17 cellular contexts compared by ENCODE assay signal in the genomic region with DNA sequence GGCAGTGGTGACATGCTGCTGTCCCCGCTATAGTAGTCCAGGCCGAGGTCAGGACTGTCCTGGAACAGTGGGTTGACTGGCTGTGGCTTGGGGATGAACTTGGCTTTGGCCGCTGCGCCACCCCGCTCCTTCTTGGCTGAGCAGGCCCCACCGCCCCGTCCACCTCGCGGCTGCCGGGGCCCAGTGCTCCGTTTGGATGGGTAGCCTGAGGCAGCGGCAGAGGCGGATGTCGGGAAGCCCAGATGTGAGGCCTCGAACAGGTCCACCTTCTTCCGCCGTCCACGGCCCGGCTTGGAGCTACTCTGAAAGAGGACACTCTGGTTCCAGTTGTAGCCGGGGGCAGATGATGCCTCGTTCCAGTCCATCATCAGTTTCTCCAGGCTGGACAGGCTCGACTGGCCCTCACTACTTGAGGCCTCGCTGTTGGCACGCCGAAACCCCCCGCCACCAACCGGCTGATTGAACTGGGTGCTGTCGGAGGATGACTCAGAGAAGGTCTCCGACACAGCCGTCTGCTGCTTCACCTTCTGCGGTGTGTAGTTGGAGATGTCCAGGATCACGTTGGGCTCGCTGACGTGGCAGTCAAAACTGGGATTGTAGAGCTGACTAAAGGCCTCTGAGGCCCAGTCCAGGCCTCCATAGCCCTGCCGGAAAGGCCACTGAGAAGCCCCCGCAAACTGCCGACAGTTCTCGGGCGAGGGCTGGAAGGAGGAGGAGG.
"Had no signal": no experiment of that assay in that cellular context is flagged by ENCODE, and none has a peak within 500 bp of the region (broad histone marks: within the 10 kb centered on the region; RNA-seq: fewer than 3 reads in every experiment).

No MANE protein-coding gene starts in this region.

- H3K4me3 Mint-ChIP-seq: activated CD8-positive, alpha-beta memory T cell treated with anti-CD3 and anti-CD28 coated beads, Interleukin-2, amount 10 ng/mL, durations not matched to agents 7 days and 5 days; activated naive CD4-positive, alpha-beta T cell treated with anti-CD3 and anti-CD28 coated beads, Interleukin-2, amount 50 U/mL, for 24 hours; activated T-cell treated with anti-CD3 and anti-CD28 coated beads, Interleukin-2, amount 50 U/mL, for 24 hours; naive thymus-derived CD4-positive, alpha-beta T cell had no signal

- H3K9me3 Mint-ChIP-seq: activated naive CD4-positive, alpha-beta T cell treated with anti-CD3 and anti-CD28 coated beads, Interleukin-2, amount 50 U/mL, for 24 hours; activated T-cell treated with anti-CD3 and anti-CD28 coated beads, Interleukin-2, amount 50 U/mL, for 24 hours; naive thymus-derived CD4-positive, alpha-beta T cell had no signal

- ATAC-seq: activated CD8-positive, alpha-beta memory T cell treated with anti-CD3 and anti-CD28 coated beads, Interleukin-2, amount 10 ng/mL, durations not matched to agents 7 days and 5 days; sciatic nerve had no signal

- FAIRE-seq: endometrium had no signal

- H3K27me3 ChIP-seq: brain microvascular endothelial cell, esophagus squamous epithelium, suprapubic skin had no signal

- H3K4me3 ChIP-seq: esophagus squamous epithelium, lung, suprapubic skin had no signal

- H3K27ac Mint-ChIP-seq: activated CD8-positive, alpha-beta memory T cell treated with anti-CD3 and anti-CD28 coated beads, Interleukin-2, amount 10 ng/mL, durations not matched to agents 7 days and 5 days; activated naive CD4-positive, alpha-beta T cell treated with anti-CD3 and anti-CD28 coated beads, Interleukin-2, amount 50 U/mL, for 24 hours; activated T-cell treated with anti-CD3 and anti-CD28 coated beads, Interleukin-2, amount 50 U/mL, for 24 hours; naive thymus-derived CD4-positive, alpha-beta T cell had no signal

- H3K9me3 ChIP-seq: esophagus squamous epithelium, suprapubic skin had no signal

- H3K4me1 Mint-ChIP-seq: activated CD8-positive, alpha-beta memory T cell treated with anti-CD3 and anti-CD28 coated beads, Interleukin-2, amount 10 ng/mL, durations not matched to agents 7 days and 5 days had no signal

- DNase-seq: activated CD4-positive, alpha-beta T cell treated with anti-CD3 and anti-CD28 coated beads, Interleukin-2, amount 50 U/mL, for 4 hours; activated CD4-positive, CD25-positive, alpha-beta regulatory T cell treated with anti-CD3 and anti-CD28 coated beads, Interleukin-2, amount 50 U/mL, for 72 hours; activated CD8-positive, alpha-beta memory T cell treated with anti-CD3 and anti-CD28 coated beads, Interleukin-2, amount 10 ng/mL, durations not matched to agents 7 days and 5 days; activated effector memory CD4-positive, alpha-beta T cell treated with Interleukin-2 at 50 U/mL for 16 hours; activated T-cell treated with anti-CD3 and anti-CD28 coated beads, Interleukin-2, amount 50 U/mL, for 24 hours; amniotic stem cell; brain microvascular endothelial cell; esophagus squamous epithelium; foreskin melanocyte; naive thymus-derived CD4-positive, alpha-beta T cell; stimulated activated CD4-positive, alpha-beta T cell treated with anti-CD3 and anti-CD28 coated beads, Interleukin-12 subunit alpha, Interleukin-12 subunit beta, amount 100 ng/mL, for 4 hours; stimulated activated naive CD4-positive, alpha-beta T cell treated with Interleukin-2 at 50 U/mL for 16 hours had no signal

- H3K27me3 Mint-ChIP-seq: activated CD8-positive, alpha-beta memory T cell treated with anti-CD3 and anti-CD28 coated beads, Interleukin-2, amount 10 ng/mL, durations not matched to agents 7 days and 5 days; activated naive CD4-positive, alpha-beta T cell treated with anti-CD3 and anti-CD28 coated beads, Interleukin-2, amount 50 U/mL, for 24 hours; activated T-cell treated with anti-CD3 and anti-CD28 coated beads, Interleukin-2, amount 50 U/mL, for 24 hours; naive thymus-derived CD4-positive, alpha-beta T cell had no signal

- H3K36me3 Mint-ChIP-seq: activated CD8-positive, alpha-beta memory T cell treated with anti-CD3 and anti-CD28 coated beads, Interleukin-2, amount 10 ng/mL, durations not matched to agents 7 days and 5 days; activated naive CD4-positive, alpha-beta T cell treated with anti-CD3 and anti-CD28 coated beads, Interleukin-2, amount 50 U/mL, for 24 hours had no signal

- H3K27ac ChIP-seq: brain microvascular endothelial cell, suprapubic skin had no signal
